In the genomic region with DNA sequence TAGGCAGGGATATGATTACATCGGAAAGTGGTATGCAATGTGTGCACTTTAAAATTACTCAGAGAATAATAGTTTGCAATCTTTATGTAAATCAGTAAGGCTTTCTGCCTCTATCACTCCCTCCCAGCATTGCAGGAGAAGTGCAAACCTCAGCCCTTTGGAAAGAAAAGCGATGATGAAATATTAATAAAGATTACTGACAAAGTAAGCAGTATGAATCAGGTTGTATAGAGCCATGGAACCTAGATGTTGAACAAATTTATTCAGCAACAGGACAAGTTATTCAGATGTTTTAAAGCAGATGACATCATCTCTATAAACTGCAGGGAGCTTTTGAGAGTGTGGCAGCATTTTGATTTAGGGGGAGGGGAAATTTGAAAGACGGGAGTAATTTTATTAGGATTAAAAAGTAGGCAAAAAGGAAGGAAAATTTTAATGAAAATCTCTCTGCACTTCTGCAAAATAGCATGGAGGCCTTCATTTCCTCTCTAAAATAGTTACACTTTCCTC, we compare ENCODE assay signal across 16 cellular contexts.
DNase-seq lines count a peak whose midpoint lies in the region; ATAC-seq and TF ChIP-seq lines count a peak whose summit lies in the region.
"Had no signal": no experiment of that assay in that cellular context is flagged by ENCODE, and none has a peak within 500 bp of the region (broad histone marks: within the 10 kb centered on the region; RNA-seq: fewer than 3 reads in every experiment).

No MANE protein-coding gene starts in this region.

- H3K9me3 ChIP-seq in PC-3 (ENCODE audit: low read length) = no peaks in the 10 kb centered on the region

- no peak overlapping the region for H3K4me3 ChIP-seq in PC-3 (ENCODE audit: low read length)
- H3K4me3 ChIP-seq in epithelial cell of esophagus (ENCODE audit: low read length) = no peak overlapping the region
- H3K4me3 ChIP-seq: K562 had no signal

- no peaks in the 10 kb centered on the region for H4K20me1 ChIP-seq in PC-3 (ENCODE audit: low read length)

- H3K79me2 ChIP-seq in PC-3 (ENCODE audit: low read length) = no peaks in the 10 kb centered on the region

- CTCF ChIA-PET in PC-3 (lab: Charles Lee) = no interaction called here

- H3K4me2 ChIP-seq in PC-3 (ENCODE audit: low read length) = no peak overlapping the region

- no TSS peak for BruUV-seq in PC-3 (replicated peaks; lab: Mats Ljungman, UMichigan)

- H3K27me3 Mint-ChIP-seq in progenitor cell of endocrine pancreas = no peaks in the 10 kb centered on the region
- H3K27me3 Mint-ChIP-seq: B cell had no signal

- no peaks in the 10 kb centered on the region for H3K27me3 ChIP-seq in PC-3 (ENCODE audit: low read length)

- H3K9ac ChIP-seq in PC-3 (ENCODE audit: low read length) = no peak overlapping the region

- POLR2A ChIA-PET in PC-3 (lab: Charles Lee; ENCODE audit: unreplicated experiment) = no interaction called here

- TF ChIP-seq CTCF in PC-3 (conservative IDR thresholded peaks at IDR 0.05; ENCODE audit: low read depth, low read length) = no peak
- no peak for TF ChIP-seq CTCF in epithelial cell of esophagus (IDR thresholded peaks at IDR 0.05; ENCODE audit: insufficient read depth, low read depth, low read length, missing control alignments)
- TF ChIP-seq CTCF in progenitor cell of endocrine pancreas (IDR thresholded peaks at IDR 0.05; ENCODE audit: unreplicated experiment) = no peak

- H3K4me3 Mint-ChIP-seq in progenitor cell of endocrine pancreas (ENCODE audit: low read depth) = no peak overlapping the region
- H3K4me3 Mint-ChIP-seq: B cell had no signal

- no peaks in the 10 kb centered on the region for H3F3A ChIP-seq in PC-3 (ENCODE audit: low read length, unreplicated experiment)

- H2AFZ ChIP-seq in PC-3 (ENCODE audit: low read length) = no peak overlapping the region

- H3K36me3 Mint-ChIP-seq in progenitor cell of endocrine pancreas (ENCODE audit: insufficient read depth) = no peaks in the 10 kb centered on the region
- H3K36me3 Mint-ChIP-seq in activated naive CD4-positive, alpha-beta T cell treated with anti-CD3 and anti-CD28 coated beads, Interleukin-2, amount 50 U/mL, for 72 hours = no peaks in the 10 kb centered on the region

- no peaks in the 10 kb centered on the region for H3K4me1 ChIP-seq in PC-3 (ENCODE audit: insufficient read depth, low read length)

- H3K4me1 Mint-ChIP-seq in progenitor cell of endocrine pancreas (ENCODE audit: low read depth) = no peaks in the 10 kb centered on the region
- H3K4me1 Mint-ChIP-seq: B cell had no signal

- ATAC-seq in PC-3 = no peak
- no peak for ATAC-seq in activated naive CD4-positive, alpha-beta T cell treated with anti-CD3 and anti-CD28 coated beads, Interleukin-2, amount 50 U/mL, for 72 hours
- ATAC-seq: K562 had no signal

- intact Hi-C loops in PC-3 (cut with micrococcal nuclease) = no loop called here

- H3K36me3 ChIP-seq in PC-3 (ENCODE audit: low read depth, low read length) = no peaks in the 10 kb centered on the region

- H3K9me2 ChIP-seq in PC-3 (replicated peaks; ENCODE audit: low read length) = no peaks in the 10 kb centered on the region

- H3K9me3 Mint-ChIP-seq in progenitor cell of endocrine pancreas (ENCODE audit: low read depth) = peaks cover 24% of the 10 kb centered on the region
- peaks cover 4 to 5% of the 10 kb centered on the region in 2 donors for H3K9me3 Mint-ChIP-seq in activated naive CD4-positive, alpha-beta T cell treated with anti-CD3 and anti-CD28 coated beads, Interleukin-2, amount 50 U/mL, for 72 hours

- DNase-seq in EL (peak; percentile 8), PC-3 (peak; percentile 5), epithelial cell of esophagus (ENCODE audit: low read depth) (peak; percentile 41), fibroblast of the conjunctiva (ENCODE audit: low read depth) (peak; percentile 4), progenitor cell of endocrine pancreas (ENCODE audit: low spot score, unreplicated experiment) (no peak), DMS53 (lab: John Stamatoyannopoulos, UW) (no peak)
- no peak for DNase-seq in activated naive CD4-positive, alpha-beta T cell treated with anti-CD3 and anti-CD28 coated beads, Interleukin-2, amount 50 U/mL, for 72 hours (ENCODE audit: low spot score in 2 of 2)
- DNase-seq: COR-L47, MV-4-11, NCI-H1694 treated with DMSO at 0.1 percent for 48 hours, NCI-H2107, NCI-H510A treated with DMSO at 0.1 percent for 48 hours, NCI-H82, SW 1271 had no signal

- no peak overlapping the region for H3K27ac Mint-ChIP-seq in progenitor cell of endocrine pancreas
- H3K27ac Mint-ChIP-seq in activated naive CD4-positive, alpha-beta T cell treated with anti-CD3 and anti-CD28 coated beads, Interleukin-2, amount 50 U/mL, for 72 hours = no peak overlapping the region
- H3K27ac Mint-ChIP-seq: B cell had no signal

- no peak overlapping the region for H3K27ac ChIP-seq in PC-3 (ENCODE audit: low read length)

Comparison
In these comparisons a context has a peak if more than half of its experiments do, and no peak if none do; other contexts are left out.
1. DNase-seq: peak in EL (single experiment), PC-3 (single experiment), epithelial cell of esophagus (single experiment) and fibroblast of the conjunctiva (single experiment); none in progenitor cell of endocrine pancreas (single experiment), DMS53 (single experiment) and activated naive CD4-positive, alpha-beta T cell treated with anti-CD3 and anti-CD28 coated beads, Interleukin-2, amount 50 U/mL, for 72 hours (0 of 2).